In the genomic region with DNA sequence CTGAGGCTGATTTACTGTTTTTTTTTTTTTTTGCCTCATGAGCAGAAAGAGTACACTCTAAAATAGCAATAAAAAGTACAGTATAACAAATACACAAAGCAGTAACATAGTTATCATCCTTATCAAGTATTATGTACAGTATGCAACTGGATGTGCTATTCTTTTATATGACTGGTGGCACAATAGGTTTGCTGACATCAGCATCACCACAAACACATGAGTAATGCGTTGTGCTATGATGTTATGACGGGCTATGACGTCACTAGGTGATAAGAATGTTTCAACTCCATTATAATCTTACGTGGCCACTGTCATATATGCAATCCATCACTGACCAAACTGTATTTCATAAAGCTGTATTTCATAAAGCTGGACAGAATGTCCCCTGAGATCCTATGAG, we compare ENCODE assay signal across 23 cellular contexts.
A peak's percentile ranks its signal among the peaks of the same experiment; 100 is the strongest.
DNase-seq lines count a peak whose midpoint lies in the region; ATAC-seq and TF ChIP-seq lines count a peak whose summit lies in the region.
"Had no signal": no experiment of that assay in that cellular context is flagged by ENCODE, and none has a peak within 500 bp of the region (broad histone marks: within the 10 kb centered on the region; RNA-seq: fewer than 3 reads in every experiment).

No MANE protein-coding gene starts in this region.

- CTCF ChIA-PET in HEK293 (lab: Yijun Ruan, JAX): interaction anchor here (0.7 kb wide), 1 partner anchor 25 kb away, joined by 3 read pairs; no protein-coding TSS in a partner anchor

- H3K4me3 ChIP-seq in HEK293 (ENCODE audit: low read depth, low read length) (no peak overlapping the region), fibroblast of mammary gland (ENCODE audit: control insufficient read depth, low read depth, low read length) (no peak overlapping the region)
- H3K4me3 ChIP-seq: heart left ventricle, lower lobe of right lung, skin epidermis, thoracic aorta had no signal

- peak; percentile 23 for DNase-seq in A172 (ENCODE audit: low spot score)
- DNase-seq in RPMI7951 (ENCODE audit: low read depth): peak; percentile 15
- peak; percentile 48 for DNase-seq in fibroblast of mammary gland (ENCODE audit: low read depth)
- no peak for DNase-seq in GF-D8 (lab: John Stamatoyannopoulos, UW)
- no peak for DNase-seq in activated gamma-delta T cell treated with Interleukin-2 at 50 U/mL for 16 hours
- DNase-seq: activated CD4-positive, alpha-beta T cell treated with anti-CD3 and anti-CD28 coated beads for 36 hours; activated CD8-positive, alpha-beta memory T cell treated with anti-CD3 and anti-CD28 coated beads for 24 hours; activated gamma-delta T cell; CD4-positive, alpha-beta memory T cell; DMS153; GDM1; heart left ventricle; KG1; kidney glomerular epithelial cell; lower lobe of right lung; MV-4-11; NCI-H146; NCI-H446 treated with DMSO at 0.1 percent for 48 hours had no signal

- H3K27ac ChIP-seq in HEK293 (ENCODE audit: extremely low read depth, low read depth, low read length): no peak overlapping the region
- H3K27ac ChIP-seq: heart left ventricle, lower lobe of right lung, skin epidermis, thoracic aorta had no signal

- no peak for ATAC-seq in GM21360 (IDR thresholded peaks at IDR 0.05; ENCODE audit: unreplicated experiment)
- no peak for ATAC-seq in HG03460 (IDR thresholded peaks at IDR 0.05; ENCODE audit: unreplicated experiment)
- ATAC-seq: activated CD4-positive, alpha-beta T cell treated with anti-CD3 and anti-CD28 coated beads for 36 hours; lower lobe of right lung had no signal

- H3K9me3 ChIP-seq in HEK293 (ENCODE audit: control insufficient read depth, insufficient read depth, low read depth, low read length): no peaks in the 10 kb centered on the region; the same call in 1 of the 2 replicates
- H3K9me3 ChIP-seq: heart left ventricle, lower lobe of right lung, thoracic aorta had no signal

- POLR2A ChIA-PET in HEK293 (lab: Yijun Ruan, JAX): no interaction called here

- TF ChIP-seq CTCF in HEK293 (tag by site-specific recombination; IDR thresholded peaks at IDR 0.05) (no peak), fibroblast of mammary gland (conservative IDR thresholded peaks at IDR 0.05; ENCODE audit: control insufficient read depth, insufficient read depth, low read depth, low read length) (no peak)

- no peaks in the 10 kb centered on the region for H3K36me3 ChIP-seq in HEK293 (ENCODE audit: control insufficient read depth in 2 of 2, insufficient read depth in 1 of 2, low read length in 2 of 2)
- H3K36me3 ChIP-seq: heart left ventricle, lower lobe of right lung, thoracic aorta had no signal

- no peaks in the 10 kb centered on the region; the same call in 1 of the 2 replicates for H3K4me1 ChIP-seq in HEK293 (ENCODE audit: control insufficient read depth, insufficient read depth, low read length)
- H3K4me1 ChIP-seq: heart left ventricle, lower lobe of right lung had no signal

TF ChIP-seq in HEK293, 187 proteins besides CTCF, POLR2A, EP300 and RAD21 (continues in another document):
- TF ChIP-seq, protein P1, sequence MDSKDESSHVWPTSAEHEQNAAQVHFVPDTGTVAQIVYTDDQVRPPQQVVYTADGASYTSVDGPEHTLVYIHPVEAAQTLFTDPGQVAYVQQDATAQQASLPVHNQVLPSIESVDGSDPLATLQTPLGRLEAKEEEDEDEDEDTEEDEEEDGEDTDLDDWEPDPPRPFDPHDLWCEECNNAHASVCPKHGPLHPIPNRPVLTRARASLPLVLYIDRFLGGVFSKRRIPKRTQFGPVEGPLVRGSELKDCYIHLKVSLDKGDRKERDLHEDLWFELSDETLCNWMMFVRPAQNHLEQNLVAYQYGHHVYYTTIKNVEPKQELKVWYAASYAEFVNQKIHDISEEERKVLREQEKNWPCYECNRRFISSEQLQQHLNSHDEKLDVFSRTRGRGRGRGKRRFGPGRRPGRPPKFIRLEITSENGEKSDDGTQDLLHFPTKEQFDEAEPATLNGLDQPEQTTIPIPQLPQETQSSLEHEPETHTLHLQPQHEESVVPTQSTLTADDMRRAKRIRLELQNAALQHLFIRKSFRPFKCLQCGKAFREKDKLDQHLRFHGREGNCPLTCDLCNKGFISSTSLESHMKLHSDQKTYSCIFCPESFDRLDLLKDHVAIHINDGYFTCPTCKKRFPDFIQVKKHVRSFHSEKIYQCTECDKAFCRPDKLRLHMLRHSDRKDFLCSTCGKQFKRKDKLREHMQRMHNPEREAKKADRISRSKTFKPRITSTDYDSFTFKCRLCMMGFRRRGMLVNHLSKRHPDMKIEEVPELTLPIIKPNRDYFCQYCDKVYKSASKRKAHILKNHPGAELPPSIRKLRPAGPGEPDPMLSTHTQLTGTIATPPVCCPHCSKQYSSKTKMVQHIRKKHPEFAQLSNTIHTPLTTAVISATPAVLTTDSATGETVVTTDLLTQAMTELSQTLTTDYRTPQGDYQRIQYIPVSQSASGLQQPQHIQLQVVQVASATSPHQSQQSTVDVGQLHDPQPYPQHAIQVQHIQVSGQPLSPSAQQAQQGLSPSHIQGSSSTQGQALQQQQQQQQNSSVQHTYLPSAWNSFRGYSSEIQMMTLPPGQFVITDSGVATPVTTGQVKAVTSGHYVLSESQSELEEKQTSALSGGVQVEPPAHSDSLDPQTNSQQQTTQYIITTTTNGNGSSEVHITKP (tag by site-specific recombination; IDR thresholded peaks at IDR 0.05): no peak
- no peak for TF ChIP-seq FEZF1 (tag by site-specific recombination; IDR thresholded peaks at IDR 0.05)
- no peak for TF ChIP-seq ZNF214 (tag by site-specific recombination; IDR thresholded peaks at IDR 0.05; ENCODE audit: borderline replicate concordance)
- TF ChIP-seq, protein P2, sequence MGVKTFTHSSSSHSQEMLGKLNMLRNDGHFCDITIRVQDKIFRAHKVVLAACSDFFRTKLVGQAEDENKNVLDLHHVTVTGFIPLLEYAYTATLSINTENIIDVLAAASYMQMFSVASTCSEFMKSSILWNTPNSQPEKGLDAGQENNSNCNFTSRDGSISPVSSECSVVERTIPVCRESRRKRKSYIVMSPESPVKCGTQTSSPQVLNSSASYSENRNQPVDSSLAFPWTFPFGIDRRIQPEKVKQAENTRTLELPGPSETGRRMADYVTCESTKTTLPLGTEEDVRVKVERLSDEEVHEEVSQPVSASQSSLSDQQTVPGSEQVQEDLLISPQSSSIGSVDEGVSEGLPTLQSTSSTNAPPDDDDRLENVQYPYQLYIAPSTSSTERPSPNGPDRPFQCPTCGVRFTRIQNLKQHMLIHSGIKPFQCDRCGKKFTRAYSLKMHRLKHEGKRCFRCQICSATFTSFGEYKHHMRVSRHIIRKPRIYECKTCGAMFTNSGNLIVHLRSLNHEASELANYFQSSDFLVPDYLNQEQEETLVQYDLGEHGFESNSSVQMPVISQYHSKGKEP (tag by site-specific recombination; IDR thresholded peaks at IDR 0.05): no peak
- TF ChIP-seq, protein P3, sequence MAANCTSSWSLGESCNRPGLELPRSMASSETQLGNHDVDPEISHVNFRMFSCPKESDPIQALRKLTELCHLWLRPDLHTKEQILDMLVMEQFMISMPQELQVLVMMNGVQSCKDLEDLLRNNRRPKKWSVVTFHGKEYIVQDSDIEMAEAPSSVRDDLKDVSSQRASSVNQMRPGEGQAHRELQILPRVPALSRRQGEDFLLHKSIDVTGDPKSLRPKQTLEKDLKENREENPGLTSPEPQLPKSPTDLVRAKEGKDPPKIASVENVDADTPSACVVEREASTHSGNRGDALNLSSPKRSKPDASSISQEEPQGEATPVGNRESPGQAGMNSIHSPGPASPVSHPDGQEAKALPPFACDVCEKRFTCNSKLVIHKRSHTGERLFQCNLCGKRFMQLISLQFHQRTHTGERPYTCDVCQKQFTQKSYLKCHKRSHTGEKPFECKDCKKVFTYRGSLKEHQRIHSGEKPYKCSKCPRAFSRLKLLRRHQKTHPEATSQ (tag by site-specific recombination; IDR thresholded peaks at IDR 0.05): no peak
- TF ChIP-seq ZNF529 (tag by site-specific recombination; IDR thresholded peaks at IDR 0.05; ENCODE audit: insufficient replicate concordance): no peak
- TF ChIP-seq ZFP3 (tag by site-specific recombination; IDR thresholded peaks at IDR 0.05; ENCODE audit: low read depth): no peak
- TF ChIP-seq, protein P4, sequence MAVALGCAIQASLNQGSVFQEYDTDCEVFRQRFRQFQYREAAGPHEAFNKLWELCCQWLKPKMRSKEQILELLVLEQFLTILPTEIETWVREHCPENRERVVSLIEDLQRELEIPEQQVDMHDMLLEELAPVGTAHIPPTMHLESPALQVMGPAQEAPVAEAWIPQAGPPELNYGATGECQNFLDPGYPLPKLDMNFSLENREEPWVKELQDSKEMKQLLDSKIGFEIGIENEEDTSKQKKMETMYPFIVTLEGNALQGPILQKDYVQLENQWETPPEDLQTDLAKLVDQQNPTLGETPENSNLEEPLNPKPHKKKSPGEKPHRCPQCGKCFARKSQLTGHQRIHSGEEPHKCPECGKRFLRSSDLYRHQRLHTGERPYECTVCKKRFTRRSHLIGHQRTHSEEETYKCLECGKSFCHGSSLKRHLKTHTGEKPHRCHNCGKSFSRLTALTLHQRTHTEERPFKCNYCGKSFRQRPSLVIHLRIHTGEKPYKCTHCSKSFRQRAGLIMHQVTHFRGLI (tag by site-specific recombination; IDR thresholded peaks at IDR 0.05): no peak
- TF ChIP-seq ZNF549 (tag by site-specific recombination; IDR thresholded peaks at IDR 0.05): no peak
- no peak for TF ChIP-seq OSR2 (tag by site-specific recombination; IDR thresholded peaks at IDR 0.05)
- TF ChIP-seq ZBTB7A (tag by site-specific recombination; IDR thresholded peaks at IDR 0.05; ENCODE audit: low read depth): no peak
- no peak for TF ChIP-seq ZNF670 (tag by site-specific recombination; IDR thresholded peaks at IDR 0.05; ENCODE audit: low read depth)
- TF ChIP-seq ZIC2 (tag by site-specific recombination; IDR thresholded peaks at IDR 0.05): no peak
- no peak for TF ChIP-seq ZBTB1 (tag by site-specific recombination; IDR thresholded peaks at IDR 0.05)
- TF ChIP-seq ZNF169 (tag by site-specific recombination; IDR thresholded peaks at IDR 0.05): no peak
- TF ChIP-seq ZNF48 (tag by site-specific recombination; IDR thresholded peaks at IDR 0.05): no peak
- no peak for TF ChIP-seq OVOL3 (tag by site-specific recombination; IDR thresholded peaks at IDR 0.05)
- no peak for TF ChIP-seq ZNF776 (tag by site-specific recombination; IDR thresholded peaks at IDR 0.05; ENCODE audit: borderline replicate concordance)
- TF ChIP-seq ZNF544 (tag by site-specific recombination; IDR thresholded peaks at IDR 0.05): no peak
- no peak for TF ChIP-seq ZFP37 (tag by site-specific recombination; IDR thresholded peaks at IDR 0.05)
- 0 out of 2 replicates have a peak, but pooled peaks have one; percentile 29 for TF ChIP-seq ZNF335 (tag by site-specific recombination; conservative IDR thresholded peaks at IDR 0.05)
- TF ChIP-seq ZNF654 (tag by site-specific recombination; IDR thresholded peaks at IDR 0.05; ENCODE audit: low read depth): no peak

Comparison
In these comparisons a context has a peak if more than half of its experiments do, and no peak if none do; other contexts are left out.
1. DNase-seq: peak in A172 (single experiment), RPMI7951 (single experiment) and fibroblast of mammary gland (single experiment); none in GF-D8 (single experiment) and activated gamma-delta T cell treated with Interleukin-2 at 50 U/mL for 16 hours (single experiment).